In the genomic region with DNA sequence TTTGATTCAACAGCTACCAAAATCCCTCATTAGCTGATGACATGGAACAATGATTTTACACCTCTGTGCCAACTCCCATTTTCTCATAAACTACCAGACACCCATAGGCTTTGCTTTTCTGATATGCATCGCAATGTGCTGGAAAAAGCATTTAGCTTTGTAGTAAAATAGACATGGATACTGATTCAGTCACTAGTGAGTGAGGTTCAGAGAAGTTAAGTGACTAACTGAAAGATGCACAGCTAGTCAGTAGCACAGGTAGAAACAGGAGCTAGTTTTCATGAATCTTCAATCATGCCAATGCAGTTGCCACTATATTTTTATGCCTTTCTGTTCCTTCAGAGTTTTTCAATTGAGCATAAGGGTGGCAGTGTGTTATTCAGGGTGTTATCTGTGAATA, we compare ENCODE assay signal across 2 cellular contexts.
TF ChIP-seq lines count a peak whose summit lies in the region.

No MANE protein-coding gene starts in this region.

TF ChIP-seq in HEK293, 187 proteins besides CTCF, POLR2A, EP300 and RAD21 (continued from another document):
- TF ChIP-seq ZNF19 (tag by site-specific recombination; IDR thresholded peaks at IDR 0.05; ENCODE audit: low read depth) = no peak
- TF ChIP-seq ZNF596 (tag by site-specific recombination; IDR thresholded peaks at IDR 0.05) = no peak
- no peak for TF ChIP-seq OVOL3 (tag by site-specific recombination; IDR thresholded peaks at IDR 0.05)
- TF ChIP-seq YY2 (tag by site-specific recombination; IDR thresholded peaks at IDR 0.05) = no peak
- TF ChIP-seq ZNF768 (tag by site-specific recombination; IDR thresholded peaks at IDR 0.05) = peak; percentile 74
- TF ChIP-seq, protein P1, sequence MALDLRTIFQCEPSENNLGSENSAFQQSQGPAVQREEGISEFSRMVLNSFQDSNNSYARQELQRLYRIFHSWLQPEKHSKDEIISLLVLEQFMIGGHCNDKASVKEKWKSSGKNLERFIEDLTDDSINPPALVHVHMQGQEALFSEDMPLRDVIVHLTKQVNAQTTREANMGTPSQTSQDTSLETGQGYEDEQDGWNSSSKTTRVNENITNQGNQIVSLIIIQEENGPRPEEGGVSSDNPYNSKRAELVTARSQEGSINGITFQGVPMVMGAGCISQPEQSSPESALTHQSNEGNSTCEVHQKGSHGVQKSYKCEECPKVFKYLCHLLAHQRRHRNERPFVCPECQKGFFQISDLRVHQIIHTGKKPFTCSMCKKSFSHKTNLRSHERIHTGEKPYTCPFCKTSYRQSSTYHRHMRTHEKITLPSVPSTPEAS (tag by site-specific recombination; IDR thresholded peaks at IDR 0.05) = no peak
- TF ChIP-seq, protein P2, sequence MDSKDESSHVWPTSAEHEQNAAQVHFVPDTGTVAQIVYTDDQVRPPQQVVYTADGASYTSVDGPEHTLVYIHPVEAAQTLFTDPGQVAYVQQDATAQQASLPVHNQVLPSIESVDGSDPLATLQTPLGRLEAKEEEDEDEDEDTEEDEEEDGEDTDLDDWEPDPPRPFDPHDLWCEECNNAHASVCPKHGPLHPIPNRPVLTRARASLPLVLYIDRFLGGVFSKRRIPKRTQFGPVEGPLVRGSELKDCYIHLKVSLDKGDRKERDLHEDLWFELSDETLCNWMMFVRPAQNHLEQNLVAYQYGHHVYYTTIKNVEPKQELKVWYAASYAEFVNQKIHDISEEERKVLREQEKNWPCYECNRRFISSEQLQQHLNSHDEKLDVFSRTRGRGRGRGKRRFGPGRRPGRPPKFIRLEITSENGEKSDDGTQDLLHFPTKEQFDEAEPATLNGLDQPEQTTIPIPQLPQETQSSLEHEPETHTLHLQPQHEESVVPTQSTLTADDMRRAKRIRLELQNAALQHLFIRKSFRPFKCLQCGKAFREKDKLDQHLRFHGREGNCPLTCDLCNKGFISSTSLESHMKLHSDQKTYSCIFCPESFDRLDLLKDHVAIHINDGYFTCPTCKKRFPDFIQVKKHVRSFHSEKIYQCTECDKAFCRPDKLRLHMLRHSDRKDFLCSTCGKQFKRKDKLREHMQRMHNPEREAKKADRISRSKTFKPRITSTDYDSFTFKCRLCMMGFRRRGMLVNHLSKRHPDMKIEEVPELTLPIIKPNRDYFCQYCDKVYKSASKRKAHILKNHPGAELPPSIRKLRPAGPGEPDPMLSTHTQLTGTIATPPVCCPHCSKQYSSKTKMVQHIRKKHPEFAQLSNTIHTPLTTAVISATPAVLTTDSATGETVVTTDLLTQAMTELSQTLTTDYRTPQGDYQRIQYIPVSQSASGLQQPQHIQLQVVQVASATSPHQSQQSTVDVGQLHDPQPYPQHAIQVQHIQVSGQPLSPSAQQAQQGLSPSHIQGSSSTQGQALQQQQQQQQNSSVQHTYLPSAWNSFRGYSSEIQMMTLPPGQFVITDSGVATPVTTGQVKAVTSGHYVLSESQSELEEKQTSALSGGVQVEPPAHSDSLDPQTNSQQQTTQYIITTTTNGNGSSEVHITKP (tag by site-specific recombination; IDR thresholded peaks at IDR 0.05) = no peak

TF ChIP-seq in H1, 55 proteins besides CTCF, POLR2A, EP300 and RAD21 (continued from another document):
- TF ChIP-seq RNF2 (IDR thresholded peaks at IDR 0.05; ENCODE audit: borderline replicate concordance, low read depth, low read length, missing control alignments, poor library complexity, severe bottlenecking) (no peak), SIX5 (IDR thresholded peaks at IDR 0.05; ENCODE audit: low read depth, low read length) (no peak), CBX5 (IDR thresholded peaks at IDR 0.05; ENCODE audit: low read depth, low read length) (no peak), NANOG (IDR thresholded peaks at IDR 0.05; ENCODE audit: insufficient read depth, low read depth, low read length, poor library complexity, severe bottlenecking) (no peak), YY1 (IDR thresholded peaks at IDR 0.05; ENCODE audit: low read depth, low read length) (no peak), SUZ12 (IDR thresholded peaks at IDR 0.05; ENCODE audit: low read length) (no peak), ZNF274 (IDR thresholded peaks at IDR 0.05; ENCODE audit: borderline replicate concordance, extremely low read depth, low read length) (no peak), FOSL1 (IDR thresholded peaks at IDR 0.05; ENCODE audit: insufficient read depth, low read depth, low read length) (no peak), KDM1A (IDR thresholded peaks at IDR 0.05; ENCODE audit: borderline replicate concordance, low read length) (peak; percentile 94), BCL11A (IDR thresholded peaks at IDR 0.05; ENCODE audit: low read depth in 2 of 2, low read length in 2 of 2) (no peak), TAF7 (optimal IDR thresholded peaks at IDR 0.05; ENCODE audit: borderline replicate concordance, low read depth, low read length) (no peak), HDAC2 (IDR thresholded peaks at IDR 0.05; ENCODE audit: borderline replicate concordance in 1 of 2, low read depth in 2 of 2, low read length in 2 of 2) (peak in 1 of 2 experiments; percentile 49; a peak in 1 of 4 replicates)
